ENCODE assay signal across 2 cellular contexts in the genomic region with DNA sequence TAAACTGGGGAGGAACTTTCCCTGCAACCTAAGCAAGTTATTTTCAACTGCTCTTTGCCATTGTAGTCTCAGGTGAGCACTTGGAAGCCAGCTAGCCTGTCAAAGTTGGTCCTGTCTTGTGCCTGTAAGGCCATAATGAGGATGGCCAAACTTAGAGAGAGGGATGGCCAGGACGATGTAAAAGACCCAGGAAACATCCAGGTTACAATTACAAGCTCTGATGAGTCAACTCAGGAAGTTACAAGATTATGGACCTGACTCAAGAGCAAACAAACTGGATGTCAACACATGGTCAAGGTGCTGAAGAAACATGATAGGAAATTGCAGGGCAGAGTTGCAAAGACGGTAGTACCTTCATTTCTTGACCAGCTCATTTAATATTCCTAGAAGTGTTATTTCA.
TF ChIP-seq lines count a peak whose summit lies in the region.

No MANE protein-coding gene starts in this region.

TF ChIP-seq in SK-N-SH, 30 proteins besides CTCF, POLR2A, EP300 and RAD21 (continued from another document):
- TF ChIP-seq FOXM1 (IDR thresholded peaks at IDR 0.05; ENCODE audit: low read depth) (no peak), NRF1 (IDR thresholded peaks at IDR 0.05; ENCODE audit: low read depth, low read length) (no peak), SIN3A (IDR thresholded peaks at IDR 0.05; ENCODE audit: borderline replicate concordance, low read depth, low read length) (no peak), JUND (IDR thresholded peaks at IDR 0.05) (no peak), SMC3 (IDR thresholded peaks at IDR 0.05; ENCODE audit: low read depth, low read length) (no peak)
- TF ChIP-seq, protein P1, sequence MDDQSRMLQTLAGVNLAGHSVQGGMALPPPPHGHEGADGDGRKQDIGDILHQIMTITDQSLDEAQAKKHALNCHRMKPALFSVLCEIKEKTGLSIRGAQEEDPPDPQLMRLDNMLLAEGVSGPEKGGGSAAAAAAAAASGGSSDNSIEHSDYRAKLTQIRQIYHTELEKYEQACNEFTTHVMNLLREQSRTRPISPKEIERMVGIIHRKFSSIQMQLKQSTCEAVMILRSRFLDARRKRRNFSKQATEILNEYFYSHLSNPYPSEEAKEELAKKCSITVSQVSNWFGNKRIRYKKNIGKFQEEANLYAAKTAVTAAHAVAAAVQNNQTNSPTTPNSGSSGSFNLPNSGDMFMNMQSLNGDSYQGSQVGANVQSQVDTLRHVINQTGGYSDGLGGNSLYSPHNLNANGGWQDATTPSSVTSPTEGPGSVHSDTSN (IDR thresholded peaks at IDR 0.05) = no peak

TF ChIP-seq in SK-N-SH treated with all-trans-retinoic acid at 6 μM for 48 hours, 23 proteins besides CTCF, POLR2A, EP300 and RAD21 (continued from another document):
- TF ChIP-seq, protein P2, sequence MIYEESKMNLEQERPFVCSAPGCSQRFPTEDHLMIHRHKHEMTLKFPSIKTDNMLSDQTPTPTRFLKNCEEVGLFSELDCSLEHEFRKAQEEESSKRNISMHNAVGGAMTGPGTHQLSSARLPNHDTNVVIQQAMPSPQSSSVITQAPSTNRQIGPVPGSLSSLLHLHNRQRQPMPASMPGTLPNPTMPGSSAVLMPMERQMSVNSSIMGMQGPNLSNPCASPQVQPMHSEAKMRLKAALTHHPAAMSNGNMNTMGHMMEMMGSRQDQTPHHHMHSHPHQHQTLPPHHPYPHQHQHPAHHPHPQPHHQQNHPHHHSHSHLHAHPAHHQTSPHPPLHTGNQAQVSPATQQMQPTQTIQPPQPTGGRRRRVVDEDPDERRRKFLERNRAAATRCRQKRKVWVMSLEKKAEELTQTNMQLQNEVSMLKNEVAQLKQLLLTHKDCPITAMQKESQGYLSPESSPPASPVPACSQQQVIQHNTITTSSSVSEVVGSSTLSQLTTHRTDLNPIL (CRISPR knock-in tag; IDR thresholded peaks at IDR 0.05; ENCODE audit: low read depth) = no peak
- TF ChIP-seq ZC3H10 (CRISPR knock-in tag; IDR thresholded peaks at IDR 0.05) (no peak), ESRRG (CRISPR knock-in tag; IDR thresholded peaks at IDR 0.05) (no peak), ISL1 (CRISPR knock-in tag; IDR thresholded peaks at IDR 0.05) (no peak), ZNF8 (CRISPR knock-in tag; IDR thresholded peaks at IDR 0.05) (no peak), TOX (CRISPR knock-in tag; IDR thresholded peaks at IDR 0.05; ENCODE audit: borderline replicate concordance) (no peak), ZNF565 (CRISPR knock-in tag; conservative IDR thresholded peaks at IDR 0.05; ENCODE audit: low read depth) (no peak), GLIS3 (CRISPR knock-in tag; IDR thresholded peaks at IDR 0.05) (no peak), ARNTL (CRISPR knock-in tag; IDR thresholded peaks at IDR 0.05; ENCODE audit: borderline replicate concordance, low read depth) (no peak), ZNF70 (CRISPR knock-in tag; IDR thresholded peaks at IDR 0.05) (no peak), ZFP3 (CRISPR knock-in tag; IDR thresholded peaks at IDR 0.05) (no peak), CSDC2 (CRISPR knock-in tag; IDR thresholded peaks at IDR 0.05) (no peak), TCF4 (CRISPR knock-in tag; IDR thresholded peaks at IDR 0.05; ENCODE audit: borderline replicate concordance) (no peak)
- TF ChIP-seq, protein P3, sequence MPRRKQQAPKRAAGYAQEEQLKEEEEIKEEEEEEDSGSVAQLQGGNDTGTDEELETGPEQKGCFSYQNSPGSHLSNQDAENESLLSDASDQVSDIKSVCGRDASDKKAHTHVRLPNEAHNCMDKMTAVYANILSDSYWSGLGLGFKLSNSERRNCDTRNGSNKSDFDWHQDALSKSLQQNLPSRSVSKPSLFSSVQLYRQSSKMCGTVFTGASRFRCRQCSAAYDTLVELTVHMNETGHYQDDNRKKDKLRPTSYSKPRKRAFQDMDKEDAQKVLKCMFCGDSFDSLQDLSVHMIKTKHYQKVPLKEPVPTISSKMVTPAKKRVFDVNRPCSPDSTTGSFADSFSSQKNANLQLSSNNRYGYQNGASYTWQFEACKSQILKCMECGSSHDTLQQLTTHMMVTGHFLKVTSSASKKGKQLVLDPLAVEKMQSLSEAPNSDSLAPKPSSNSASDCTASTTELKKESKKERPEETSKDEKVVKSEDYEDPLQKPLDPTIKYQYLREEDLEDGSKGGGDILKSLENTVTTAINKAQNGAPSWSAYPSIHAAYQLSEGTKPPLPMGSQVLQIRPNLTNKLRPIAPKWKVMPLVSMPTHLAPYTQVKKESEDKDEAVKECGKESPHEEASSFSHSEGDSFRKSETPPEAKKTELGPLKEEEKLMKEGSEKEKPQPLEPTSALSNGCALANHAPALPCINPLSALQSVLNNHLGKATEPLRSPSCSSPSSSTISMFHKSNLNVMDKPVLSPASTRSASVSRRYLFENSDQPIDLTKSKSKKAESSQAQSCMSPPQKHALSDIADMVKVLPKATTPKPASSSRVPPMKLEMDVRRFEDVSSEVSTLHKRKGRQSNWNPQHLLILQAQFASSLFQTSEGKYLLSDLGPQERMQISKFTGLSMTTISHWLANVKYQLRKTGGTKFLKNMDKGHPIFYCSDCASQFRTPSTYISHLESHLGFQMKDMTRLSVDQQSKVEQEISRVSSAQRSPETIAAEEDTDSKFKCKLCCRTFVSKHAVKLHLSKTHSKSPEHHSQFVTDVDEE (CRISPR knock-in tag; IDR thresholded peaks at IDR 0.05) = no peak
- TF ChIP-seq, protein P4, sequence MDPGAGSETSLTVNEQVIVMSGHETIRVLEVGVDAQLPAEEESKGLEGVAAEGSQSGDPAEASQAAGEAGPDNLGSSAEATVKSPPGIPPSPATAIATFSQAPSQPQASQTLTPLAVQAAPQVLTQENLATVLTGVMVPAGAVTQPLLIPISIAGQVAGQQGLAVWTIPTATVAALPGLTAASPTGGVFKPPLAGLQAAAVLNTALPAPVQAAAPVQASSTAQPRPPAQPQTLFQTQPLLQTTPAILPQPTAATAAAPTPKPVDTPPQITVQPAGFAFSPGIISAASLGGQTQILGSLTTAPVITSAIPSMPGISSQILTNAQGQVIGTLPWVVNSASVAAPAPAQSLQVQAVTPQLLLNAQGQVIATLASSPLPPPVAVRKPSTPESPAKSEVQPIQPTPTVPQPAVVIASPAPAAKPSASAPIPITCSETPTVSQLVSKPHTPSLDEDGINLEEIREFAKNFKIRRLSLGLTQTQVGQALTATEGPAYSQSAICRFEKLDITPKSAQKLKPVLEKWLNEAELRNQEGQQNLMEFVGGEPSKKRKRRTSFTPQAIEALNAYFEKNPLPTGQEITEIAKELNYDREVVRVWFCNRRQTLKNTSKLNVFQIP (CRISPR knock-in tag; IDR thresholded peaks at IDR 0.05; ENCODE audit: borderline replicate concordance, low read depth) = no peak
TF ChIP-seq in SK-N-SH treated with all-trans-retinoic acid at 6 μM for 48 hours: peak in this region for 0.
